Comparison of ENCODE assay signal across 8 cellular contexts in genomic region chr21:46057111-46057709, GRCh38. TPM values are rescaled to one million over a fixed set of nuclear protein-coding genes. Genes with fewer than 3 reads are reported as not detected.
DNase-seq lines count a peak whose midpoint lies in the region; TF ChIP-seq lines count a peak whose summit lies in the region.

No MANE protein-coding gene starts in this region.

- peaks cover 7% of the 10 kb centered on the region for H3K9me3 ChIP-seq in H9 (ENCODE audit: control insufficient read depth, low read depth, low read length)

- H3K27ac Mint-ChIP-seq in H9: peak overlapping the region in 1 of 3 experiments; percentile 18; a peak in 2 of 7 replicates
- peak overlapping the region; percentile 94 for H3K27ac Mint-ChIP-seq in activated naive CD8-positive, alpha-beta T cell

- H2BK5ac ChIP-seq in H9 (ENCODE audit: insufficient read length, low read length): no peak overlapping the region

- DNase-seq in H9 (peak; percentile 27), left kidney (ENCODE audit: low read depth, low spot score) (peak; percentile 22), NCI-H226 (no peak), anterior cingulate cortex (lab: John Stamatoyannopoulos, UW) (no peak), COLO668 (lab: John Stamatoyannopoulos, UW; ENCODE audit: unreplicated experiment) (no peak), H4 (ENCODE audit: low spot score) (no peak)
- DNase-seq in stimulated activated CD8-positive, alpha-beta memory T cell treated with anti-CD3 and anti-CD28 coated beads, Interleukin-2, amount 100 ng/mL, for 48 hours (ENCODE audit: low read depth in 2 of 2): peak; percentile 44 to 74

- H2AFZ ChIP-seq in H9 (ENCODE audit: low read length): no peak overlapping the region

- H3K18ac ChIP-seq in H9 (ENCODE audit: insufficient read length, low read depth, low read length): no peak overlapping the region

- no peak overlapping the region for H4K91ac ChIP-seq in H9 (ENCODE audit: insufficient read length, low read depth, low read length)

- H4K8ac ChIP-seq in H9 (replicated peaks; ENCODE audit: insufficient read length, low read depth, low read length): no peak overlapping the region

- H3K36me3 Mint-ChIP-seq in H9 (ENCODE audit: insufficient read depth in 1 of 3, low read depth in 3 of 3): peaks cover 3 to 22% (median 14%) of the 10 kb centered on the region in 3 experiments; a peak in 6 of 7 replicates
- H3K36me3 Mint-ChIP-seq in activated naive CD8-positive, alpha-beta T cell: no peaks in the 10 kb centered on the region

- no peak overlapping the region for H2AK5ac ChIP-seq in H9 (ENCODE audit: insufficient read length, low read length)

- no peaks in the 10 kb centered on the region for H3K79me2 ChIP-seq in H9 (ENCODE audit: insufficient read depth, low read length)

- H3K23ac ChIP-seq in H9 (ENCODE audit: insufficient read length, low read depth, low read length): no peak overlapping the region

- H2BK120ac ChIP-seq in H9 (ENCODE audit: low read depth, low read length, poor library complexity, severe bottlenecking): no peak overlapping the region

- no peak overlapping the region; a peak in 1 of 5 replicates for H3K4me3 Mint-ChIP-seq in H9
- peak overlapping the region; percentile 80 for H3K4me3 Mint-ChIP-seq in activated naive CD8-positive, alpha-beta T cell

- peaks cover 4 to 6% of the 10 kb centered on the region in 2 experiments; a peak in 3 of 4 replicates for H3K4me1 Mint-ChIP-seq in H9
- H3K4me1 Mint-ChIP-seq in activated naive CD8-positive, alpha-beta T cell (ENCODE audit: low read depth): peaks cover 63% of the 10 kb centered on the region

- peaks cover 10% of the 10 kb centered on the region for H3K27me3 Mint-ChIP-seq in H9 (ENCODE audit: low read depth)
- H3K27me3 Mint-ChIP-seq in activated naive CD8-positive, alpha-beta T cell: no peaks in the 10 kb centered on the region

- peak overlapping the region; percentile 35; the same call in 1 of the 2 replicates for H3K14ac ChIP-seq in H9 (ENCODE audit: insufficient read depth, low read length)

- H4K20me1 ChIP-seq in H9 (ENCODE audit: control insufficient read depth, insufficient read depth, insufficient read length): peaks cover 2% of the 10 kb centered on the region

- H4K5ac ChIP-seq in H9 (ENCODE audit: insufficient read length, low read depth, low read length): no peak overlapping the region

- no peak overlapping the region for H3T11ph ChIP-seq in H9 (ENCODE audit: low read length)

- no peak overlapping the region for H2BK12ac ChIP-seq in H9 (ENCODE audit: insufficient read length, low read depth, low read length)

- H3K27me3 ChIP-seq in H9 (ENCODE audit: insufficient read depth, low read length): no peaks in the 10 kb centered on the region

- H3K27ac ChIP-seq in H9 (ENCODE audit: insufficient read length, low read depth, low read length): no peak overlapping the region

- H3K4ac ChIP-seq in H9 (ENCODE audit: low read depth, low read length): no peak overlapping the region

- no peak overlapping the region for H2BK15ac ChIP-seq in H9 (ENCODE audit: low read depth, low read length)

- H3K4me2 ChIP-seq in H9 (ENCODE audit: insufficient read depth, insufficient read length, low read length): no peak overlapping the region

- no peak for TF ChIP-seq CTCF in H9 (conservative IDR thresholded peaks at IDR 0.05)

- no peak overlapping the region for H3K9ac ChIP-seq in H9 (ENCODE audit: extremely low read depth, insufficient read length, low read length)

- H3K9me3 Mint-ChIP-seq in H9: peaks cover 32 to 36% of the 10 kb centered on the region in 2 experiments
- H3K9me3 Mint-ChIP-seq in activated naive CD8-positive, alpha-beta T cell (ENCODE audit: low read depth): no peaks in the 10 kb centered on the region

- H3K4me1 ChIP-seq in H9 (ENCODE audit: insufficient read depth, low read length): no peaks in the 10 kb centered on the region; the same call in 1 of the 2 replicates

- H2BK20ac ChIP-seq in H9 (ENCODE audit: low read depth, low read length, poor library complexity, severe bottlenecking): no peak overlapping the region

- H3K56ac ChIP-seq in H9 (ENCODE audit: insufficient read length, low read depth, low read length): no peak overlapping the region

- H3K79me1 ChIP-seq in H9 (ENCODE audit: insufficient read depth, low read depth, low read length, poor library complexity, severe bottlenecking): no peaks in the 10 kb centered on the region

- WGBS in H9 (ENCODE audit: extremely low coverage, insufficient read length, low lambda C conversion rate): no CpG with 5 or more reads among the region's 27 CpGs

- H3K23me2 ChIP-seq in H9 (ENCODE audit: insufficient read length, low read depth, low read length, poor library complexity, severe bottlenecking): no peaks in the 10 kb centered on the region

RNA-seq across cellular contexts. Expression of gene COL6A2, which starts 40.7 kb away (rescaled TPM):
- total RNA-seq in H9 (2021): 124 and 129 TPM in 2 replicates
- total RNA-seq in H4 (2014; rRNA removed; shearing (Covaris generic)): 38.5 and 53.6 TPM in 2 replicates

Comparison
In these comparisons a context has a peak if more than half of its experiments do, and no peak if none do; other contexts are left out.
1. DNase-seq: peak in H9 (single experiment), left kidney (single experiment) and stimulated activated CD8-positive, alpha-beta memory T cell treated with anti-CD3 and anti-CD28 coated beads, Interleukin-2, amount 100 ng/mL, for 48 hours (2 of 2); none in NCI-H226 (single experiment), anterior cingulate cortex (0 of 58), COLO668 (single experiment) and H4 (single experiment).